In the genomic region with DNA sequence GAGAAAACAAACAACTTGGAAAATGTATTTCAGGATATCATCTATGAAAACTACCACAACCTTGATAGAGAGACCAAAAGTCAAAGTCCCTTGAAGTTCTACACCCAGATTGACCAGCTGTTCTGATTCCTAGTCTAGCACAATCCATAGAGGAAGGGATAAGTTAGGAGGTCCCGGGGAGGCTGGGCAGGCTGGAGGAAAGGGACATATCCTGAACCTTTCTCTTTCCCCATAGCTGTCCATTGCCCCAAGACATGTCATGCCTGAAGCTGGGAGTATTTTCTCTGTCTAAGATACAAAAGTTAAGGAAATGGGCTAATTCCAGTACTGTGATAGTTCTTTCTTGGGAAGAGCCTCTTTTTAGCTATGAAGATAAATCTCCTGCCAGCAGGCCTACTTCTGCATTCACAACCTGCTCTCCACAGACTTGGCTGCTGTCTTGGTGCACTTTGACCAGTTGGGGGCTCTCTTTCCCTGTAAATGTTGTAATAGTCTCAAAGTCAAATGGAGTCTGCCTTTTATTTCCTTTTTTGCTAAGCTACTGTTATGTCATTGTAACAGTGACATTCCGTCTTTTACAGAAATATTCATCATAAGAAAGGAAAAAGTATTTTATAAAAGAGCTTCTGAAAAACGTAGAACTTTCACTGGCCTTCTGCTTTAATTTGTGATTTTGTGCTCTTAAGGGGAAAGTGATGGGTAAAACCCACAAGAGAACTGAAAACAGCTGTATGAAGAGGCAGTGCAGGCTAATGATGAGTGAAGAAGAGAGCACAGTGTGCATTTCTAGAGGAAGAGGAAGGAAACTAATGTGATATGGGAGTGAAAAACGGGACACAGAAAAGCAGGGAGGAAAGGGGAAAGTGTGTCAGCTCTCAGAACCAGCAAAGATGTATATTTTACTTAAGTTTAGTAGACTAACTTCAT, we compare ENCODE assay signal across 1 cellular context.
TF ChIP-seq lines count a peak whose summit lies in the region.

No MANE protein-coding gene starts in this region.

TF ChIP-seq in GM12891, 5 proteins besides CTCF, POLR2A, EP300 and RAD21:
- peak; percentile 17; the same call in 1 of the 2 replicates for TF ChIP-seq SPI1 (IDR thresholded peaks at IDR 0.05; ENCODE audit: low read depth, low read length)
